Comparison of ENCODE assay signal across 23 cellular contexts in the genomic region with DNA sequence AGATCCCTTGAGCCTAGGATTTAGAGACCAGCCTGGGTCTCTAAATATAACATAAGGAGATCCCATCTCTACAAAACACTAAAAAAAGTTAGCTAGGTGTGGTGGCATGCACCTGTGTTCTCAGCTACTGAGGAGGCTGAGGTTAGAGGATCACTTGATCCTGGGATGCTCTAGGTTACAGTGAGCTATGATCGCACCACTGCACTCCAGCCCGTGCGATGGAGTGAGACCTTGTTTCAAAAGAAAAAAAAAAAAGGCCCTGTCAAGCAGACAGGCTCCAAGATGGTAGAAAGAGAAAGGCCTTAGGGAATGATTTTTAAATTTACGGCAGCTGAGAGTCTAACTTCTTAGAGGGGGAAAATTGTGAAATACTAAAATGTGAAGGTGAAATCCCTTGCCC. TPM values are rescaled to one million over a fixed set of nuclear protein-coding genes. Genes with fewer than 3 reads are reported as not detected.
DNase-seq lines count a peak whose midpoint lies in the region; ATAC-seq and TF ChIP-seq lines count a peak whose summit lies in the region.
"Had no signal": no experiment of that assay in that cellular context is flagged by ENCODE, and none has a peak within 500 bp of the region (broad histone marks: within the 10 kb centered on the region; RNA-seq: fewer than 3 reads in every experiment).

No MANE protein-coding gene starts in this region.

- H4K8ac ChIP-seq in neuronal stem cell (ENCODE audit: low read depth, low read length): no peak overlapping the region

- no peak overlapping the region for H3K4ac ChIP-seq in neuronal stem cell (ENCODE audit: low read length)

- H3K79me2 ChIP-seq in DOHH2 (ENCODE audit: control insufficient read depth, low read length): peaks cover 9% of the 10 kb centered on the region

- H3K4me3 ChIP-seq in heart left ventricle (no peak overlapping the region), DOHH2 (ENCODE audit: low read length) (no peak overlapping the region), neuronal stem cell (ENCODE audit: low read length in 2 of 2) (no peak overlapping the region)
- H3K4me3 ChIP-seq: body of pancreas, lung, psoas muscle, testis had no signal

- H3K79me1 ChIP-seq in neuronal stem cell (ENCODE audit: low read depth, low read length): no peaks in the 10 kb centered on the region

- H2BK12ac ChIP-seq in neuronal stem cell (ENCODE audit: low read length): no peak overlapping the region

- H3K18ac ChIP-seq in neuronal stem cell (ENCODE audit: low read length): no peak overlapping the region

- H3K9me2 ChIP-seq in DOHH2 (replicated peaks; ENCODE audit: control insufficient read depth, low read length): no peaks in the 10 kb centered on the region

- H3K27ac Mint-ChIP-seq in activated naive CD8-positive, alpha-beta T cell treated with anti-CD3 and anti-CD28 coated beads for 36 hours: peak overlapping the region; percentile 58

- no peaks in the 10 kb centered on the region for H3K36me3 ChIP-seq in heart left ventricle
- H3K36me3 ChIP-seq in DOHH2 (ENCODE audit: control insufficient read depth, low read length): no peaks in the 10 kb centered on the region
- H3K36me3 ChIP-seq in neuronal stem cell (replicated peaks in 1 of 2; ENCODE audit: control insufficient read depth in 2 of 2, insufficient read depth in 2 of 2, low read length in 2 of 2): no peaks in the 10 kb centered on the region
- H3K36me3 ChIP-seq: neutrophil had no signal

- H2AFZ ChIP-seq in neuronal stem cell (ENCODE audit: low read length): peak overlapping the region; percentile 60

- H3K4me1 ChIP-seq in heart left ventricle (peaks cover 0 to 11% (median 6%) of the 10 kb centered on the region in 12 donors), DOHH2 (ENCODE audit: control insufficient read depth, low read length) (peaks cover 92% of the 10 kb centered on the region), neuronal stem cell (ENCODE audit: control insufficient read depth in 2 of 2, insufficient read depth in 1 of 2, low read depth in 1 of 2, low read length in 2 of 2) (no peaks in the 10 kb centered on the region)
- H3K4me1 ChIP-seq: body of pancreas, psoas muscle, testis had no signal

- no peak overlapping the region for H2BK15ac ChIP-seq in neuronal stem cell (ENCODE audit: low read length)

- H2BK5ac ChIP-seq in neuronal stem cell (ENCODE audit: low read length): no peak overlapping the region

- no peak overlapping the region for H3K14ac ChIP-seq in neuronal stem cell (ENCODE audit: low read length)

- H3F3A ChIP-seq in DOHH2 (ENCODE audit: control insufficient read depth, insufficient read depth): peaks cover 43% of the 10 kb centered on the region

- H3K27me3 ChIP-seq in heart left ventricle (no peaks in the 10 kb centered on the region), DOHH2 (ENCODE audit: control insufficient read depth, low read length) (no peaks in the 10 kb centered on the region), neuronal stem cell (ENCODE audit: control insufficient read depth in 3 of 3, insufficient read depth in 3 of 3, low read depth in 1 of 3, low read length in 3 of 3) (no peaks in the 10 kb centered on the region)
- H3K27me3 ChIP-seq: body of pancreas, neutrophil, testis had no signal

- H2AK5ac ChIP-seq in neuronal stem cell (ENCODE audit: low read depth, low read length): no peak overlapping the region

- no peaks in the 10 kb centered on the region for H4K20me1 ChIP-seq in DOHH2 (ENCODE audit: control insufficient read depth, insufficient read depth, low read depth, low read length)

- ATAC-seq in heart left ventricle: no peak
- no peak for ATAC-seq in Right ventricle myocardium superior (ENCODE audit: poor library complexity)
- no peak for ATAC-seq in HG03432 (IDR thresholded peaks at IDR 0.05; ENCODE audit: unreplicated experiment)
- ATAC-seq: body of pancreas, psoas muscle had no signal

- H4K91ac ChIP-seq in neuronal stem cell (ENCODE audit: low read depth, low read length, poor library complexity): no peak overlapping the region

- H3K4me3 Mint-ChIP-seq in activated naive CD8-positive, alpha-beta T cell treated with anti-CD3 and anti-CD28 coated beads for 36 hours: no peak overlapping the region
- H3K4me3 Mint-ChIP-seq: H9 had no signal

- H3K36me3 Mint-ChIP-seq in activated naive CD8-positive, alpha-beta T cell treated with anti-CD3 and anti-CD28 coated beads for 36 hours: no peaks in the 10 kb centered on the region

- H3K27ac ChIP-seq in heart left ventricle (peak overlapping the region in 11 of 12 donors; percentile 42 to 75 (median 55)), DOHH2 (ENCODE audit: low read depth, low read length) (peak overlapping the region; percentile 39), neuronal stem cell (replicated peaks; ENCODE audit: low read length) (no peak overlapping the region)
- H3K27ac ChIP-seq: body of pancreas, HL-60, neutrophil, psoas muscle, testis had no signal

- DNase-seq in heart left ventricle (no peak), Right ventricle myocardium superior (no peak), neuronal stem cell (ENCODE audit: low spot score) (no peak), hippocampal formation (lab: John Stamatoyannopoulos, UW) (no peak), SW 1271 (lab: John Stamatoyannopoulos, UW) (no peak)
- DNase-seq in activated naive CD8-positive, alpha-beta T cell treated with anti-CD3 and anti-CD28 coated beads for 36 hours: no peak
- DNase-seq: activated CD8-positive, alpha-beta memory T cell treated with anti-CD3 and anti-CD28 coated beads, Interleukin-2, amount 50 U/mL, for 48 hours; activated effector memory CD4-positive, alpha-beta T cell treated with anti-CD3 and anti-CD28 coated beads, Interleukin-2, amount 50 U/mL, for 16 hours; body of pancreas; Calu3; effector CD4-positive, alpha-beta T cell; H9; islet precursor cell; NCI-H1092; NCI-H187 treated with DMSO at 0.1 percent for 48 hours; NCI-H526; psoas muscle; testis had no signal

- no peak overlapping the region for H2BK120ac ChIP-seq in neuronal stem cell (ENCODE audit: low read depth, low read length)

- no peaks in the 10 kb centered on the region for H3K9me3 Mint-ChIP-seq in activated naive CD8-positive, alpha-beta T cell treated with anti-CD3 and anti-CD28 coated beads for 36 hours
- H3K9me3 Mint-ChIP-seq: H9 had no signal

- no peaks in the 10 kb centered on the region for H3K27me3 Mint-ChIP-seq in activated naive CD8-positive, alpha-beta T cell treated with anti-CD3 and anti-CD28 coated beads for 36 hours

- H3K9me3 ChIP-seq in heart left ventricle (no peaks in the 10 kb centered on the region), DOHH2 (ENCODE audit: control insufficient read depth, insufficient read depth, low read length) (no peaks in the 10 kb centered on the region), neuronal stem cell (replicated peaks in 1 of 2; ENCODE audit: control insufficient read depth in 2 of 2, insufficient read depth in 1 of 2, low read depth in 1 of 2, low read length in 2 of 2) (no peaks in the 10 kb centered on the region)
- H3K9me3 ChIP-seq: body of pancreas, neutrophil, psoas muscle, testis had no signal

- H3K4me2 ChIP-seq in DOHH2 (ENCODE audit: low read length): peak overlapping the region; percentile 24
- H3K4me2 ChIP-seq in neuronal stem cell (ENCODE audit: insufficient read depth, low read length, poor library complexity, severe bottlenecking): no peak overlapping the region

- WGBS in heart left ventricle, 4 donors: 92 to 98% (median 96%) methylated on average over 4 of the region's 4 CpGs
- no CpG with 5 or more reads among the region's 4 CpGs for WGBS in neuronal stem cell (ENCODE audit: extremely low coverage in 2 of 2, insufficient read length in 2 of 2, insufficient replicate concordance in 1 of 2), 2 donors

- H3K9ac ChIP-seq in neuronal stem cell (ENCODE audit: low read depth, low read length, poor library complexity): no peak overlapping the region

- H3K4me1 Mint-ChIP-seq in activated naive CD8-positive, alpha-beta T cell treated with anti-CD3 and anti-CD28 coated beads for 36 hours: peaks cover 7% of the 10 kb centered on the region
- H3K4me1 Mint-ChIP-seq: H9 had no signal

- TF ChIP-seq POLR2A in heart left ventricle (IDR thresholded peaks at IDR 0.05): no peak

- intact Hi-C loops in heart left ventricle (cut with DNase I): loop anchor here in 4 of 10 donors (5.0 to 10.0 kb wide), 4 partner anchors 54 to 67 kb away; no protein-coding TSS in a partner anchor
- intact Hi-C loops in Right ventricle myocardium superior (cut with DNase I): no loop called here

- H3K23ac ChIP-seq in neuronal stem cell (ENCODE audit: low read depth, low read length, poor library complexity): no peak overlapping the region

- TF ChIP-seq CTCF in heart left ventricle (IDR thresholded peaks at IDR 0.05): no peak
- TF ChIP-seq CTCF in DOHH2 (IDR thresholded peaks at IDR 0.05; ENCODE audit: low read depth, low read length, poor library complexity, severe bottlenecking): no peak

RNA-seq across cellular contexts. Expression of gene NCOA3, which starts 22.6 kb away (rescaled TPM):
- 10 to 100 TPM; 19.4 to 39.3 (median 26.6) TPM for total RNA-seq in heart left ventricle
- 10 to 100 TPM in 1 of 2 donors, 1 to 10 TPM in 1; 6.7 to 18.1 TPM for polyA plus RNA-seq in heart left ventricle
- total RNA-seq in Right ventricle myocardium superior: 19.1 TPM
- 10 to 100 TPM; 58.1 to 66.4 TPM for total RNA-seq in activated naive CD8-positive, alpha-beta T cell treated with anti-CD3 and anti-CD28 coated beads for 36 hours
- polyA plus RNA-seq in neuronal stem cell (2013, experiment 1 of 2): 12.4 TPM
- polyA plus RNA-seq in neuronal stem cell (2013, experiment 2 of 2): 13.0 TPM
